ENCODE assay signal across 10 cellular contexts in the genomic region with DNA sequence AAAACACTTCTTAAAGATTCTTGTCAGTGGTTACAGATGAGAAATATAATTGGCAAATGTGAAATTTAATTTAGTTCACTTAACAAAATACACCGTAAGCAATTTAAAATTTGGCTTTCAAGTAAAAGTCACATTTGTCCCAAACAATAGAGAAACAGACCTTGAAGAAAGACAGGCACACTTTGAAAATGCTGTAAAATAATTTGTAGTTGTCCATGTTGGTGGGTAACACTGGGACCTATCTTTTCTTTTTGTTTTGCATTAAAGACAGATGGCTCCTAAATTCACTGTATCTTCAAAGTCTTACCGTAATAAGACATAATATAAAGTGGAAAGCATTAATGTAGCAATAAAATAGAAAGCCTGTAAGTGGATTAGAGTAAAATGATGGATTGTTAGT. TPM values are rescaled to one million over a fixed set of nuclear protein-coding genes. Genes with fewer than 3 reads are reported as not detected.
DNase-seq lines count a peak whose midpoint lies in the region; ATAC-seq and TF ChIP-seq lines count a peak whose summit lies in the region.
"Had no signal": no experiment of that assay in that cellular context is flagged by ENCODE, and none has a peak within 500 bp of the region (broad histone marks: within the 10 kb centered on the region; RNA-seq: fewer than 3 reads in every experiment).

No MANE protein-coding gene starts in this region.

- H3K36me3 Mint-ChIP-seq in activated T-cell treated with anti-CD3 and anti-CD28 coated beads, Interleukin-2, amount 50 U/mL, for 24 hours (ENCODE audit: low read depth): peaks cover 10% of the 10 kb centered on the region
- H3K36me3 Mint-ChIP-seq in activated T-helper 1 cell treated with anti-CD3 and anti-CD28 coated beads, Interleukin-12 subunit alpha, Interleukin-12 subunit beta, Interleukin-2, Interleukin-4 antibody, amounts not matched to agents 30 ng/mL and 10 ng/mL and 1 ng/mL, durations not matched to agents 14 hours and 24 hours and 36 hours (ENCODE audit: low read depth): peaks cover 10% of the 10 kb centered on the region

- peak overlapping the region; percentile 65 for H3K4me3 Mint-ChIP-seq in activated T-cell treated with anti-CD3 and anti-CD28 coated beads, Interleukin-2, amount 50 U/mL, for 24 hours
- peak overlapping the region; percentile 73 for H3K4me3 Mint-ChIP-seq in activated T-helper 1 cell treated with anti-CD3 and anti-CD28 coated beads, Interleukin-12 subunit alpha, Interleukin-12 subunit beta, Interleukin-2, Interleukin-4 antibody, amounts not matched to agents 30 ng/mL and 10 ng/mL and 1 ng/mL, durations not matched to agents 14 hours and 24 hours and 36 hours

- H3K4me1 Mint-ChIP-seq in activated T-cell treated with anti-CD3 and anti-CD28 coated beads, Interleukin-2, amount 50 U/mL, for 24 hours (ENCODE audit: low read depth): peaks cover 75% of the 10 kb centered on the region
- peaks cover 74% of the 10 kb centered on the region for H3K4me1 Mint-ChIP-seq in activated T-helper 1 cell treated with anti-CD3 and anti-CD28 coated beads, Interleukin-12 subunit alpha, Interleukin-12 subunit beta, Interleukin-2, Interleukin-4 antibody, amounts not matched to agents 30 ng/mL and 10 ng/mL and 1 ng/mL, durations not matched to agents 14 hours and 24 hours and 36 hours (ENCODE audit: low read depth)

- no peaks in the 10 kb centered on the region for H3K27me3 ChIP-seq in lower lobe of right lung (ENCODE audit: low read depth)
- H3K27me3 ChIP-seq in subcutaneous abdominal adipose tissue (ENCODE audit: control insufficient read depth in 5 of 5, insufficient read depth in 4 of 5, low read length in 5 of 5): peaks cover 0 to 3% (median 0%) of the 10 kb centered on the region in 5 donors

- H3K9me3 Mint-ChIP-seq in activated T-cell treated with anti-CD3 and anti-CD28 coated beads, Interleukin-2, amount 50 U/mL, for 24 hours: no peaks in the 10 kb centered on the region
- no peaks in the 10 kb centered on the region for H3K9me3 Mint-ChIP-seq in activated T-helper 1 cell treated with anti-CD3 and anti-CD28 coated beads, Interleukin-12 subunit alpha, Interleukin-12 subunit beta, Interleukin-2, Interleukin-4 antibody, amounts not matched to agents 30 ng/mL and 10 ng/mL and 1 ng/mL, durations not matched to agents 14 hours and 24 hours and 36 hours

- TF ChIP-seq CTCF in lower lobe of right lung (IDR thresholded peaks at IDR 0.05): no peak

- DNase-seq in activated T-cell treated with anti-CD3 and anti-CD28 coated beads, Interleukin-2, amount 50 U/mL, for 24 hours: no peak
- no peak for DNase-seq in activated T-cell treated with anti-CD3 and anti-CD28 coated beads for 4 hours
- no peak for DNase-seq in activated T-helper 1 cell treated with anti-CD3 and anti-CD28 coated beads, Interleukin-12 subunit alpha, Interleukin-12 subunit beta, Interleukin-2, Interleukin-4 antibody, amounts not matched to agents 30 ng/mL and 10 ng/mL and 1 ng/mL, durations not matched to agents 14 hours and 24 hours and 36 hours (ENCODE audit: low spot score)
- no peak for DNase-seq in lower lobe of right lung
- no peak for DNase-seq in H4 (ENCODE audit: low spot score)
- no peak for DNase-seq in NCI-H2196 (lab: John Stamatoyannopoulos, UW; ENCODE audit: unreplicated experiment)
- DNase-seq: stimulated activated CD4-positive, alpha-beta T cell treated with anti-CD3 and anti-CD28 coated beads, Interleukin-1b, Interleukin-23, amount 100 ng/mL, for 48 hours; stimulated activated naive CD4-positive, alpha-beta T cell treated with Interleukin-2 at 50 U/mL for 16 hours had no signal

- H3K9ac ChIP-seq in subcutaneous abdominal adipose tissue (ENCODE audit: low read length in 5 of 5): no peak overlapping the region

- H3K36me3 ChIP-seq in lower lobe of right lung (no peaks in the 10 kb centered on the region), subcutaneous abdominal adipose tissue (ENCODE audit: control insufficient read depth in 5 of 5, insufficient read depth in 5 of 5, low read length in 5 of 5) (peaks cover 0 to 3% (median 0%) of the 10 kb centered on the region in 5 donors)

- H3K4me3 ChIP-seq in lower lobe of right lung (peak overlapping the region; percentile 79), subcutaneous abdominal adipose tissue (ENCODE audit: low read depth in 1 of 5, low read length in 5 of 5) (no peak overlapping the region)

- H3K9me3 ChIP-seq in lower lobe of right lung (no peaks in the 10 kb centered on the region), subcutaneous abdominal adipose tissue (ENCODE audit: control insufficient read depth in 5 of 5, low read length in 5 of 5) (no peaks in the 10 kb centered on the region)

- H3K27me3 Mint-ChIP-seq in activated T-cell treated with anti-CD3 and anti-CD28 coated beads, Interleukin-2, amount 50 U/mL, for 24 hours: no peaks in the 10 kb centered on the region
- no peaks in the 10 kb centered on the region for H3K27me3 Mint-ChIP-seq in activated T-helper 1 cell treated with anti-CD3 and anti-CD28 coated beads, Interleukin-12 subunit alpha, Interleukin-12 subunit beta, Interleukin-2, Interleukin-4 antibody, amounts not matched to agents 30 ng/mL and 10 ng/mL and 1 ng/mL, durations not matched to agents 14 hours and 24 hours and 36 hours (ENCODE audit: insufficient read depth)

- H3K27ac ChIP-seq in lower lobe of right lung (peak overlapping the region; percentile 84), subcutaneous abdominal adipose tissue (ENCODE audit: low read depth, low read length) (peak overlapping the region; percentile 13)

- peaks cover 71% of the 10 kb centered on the region for H3K4me1 ChIP-seq in lower lobe of right lung
- H3K4me1 ChIP-seq in subcutaneous abdominal adipose tissue (ENCODE audit: control insufficient read depth in 5 of 5, insufficient read depth in 5 of 5, low read length in 5 of 5): peaks cover 4 to 62% (median 53%) of the 10 kb centered on the region in 5 donors

- intact Hi-C loops in activated T-helper 1 cell treated with anti-CD3 and anti-CD28 coated beads, Interleukin-12 subunit alpha, Interleukin-12 subunit beta, Interleukin-2, Interleukin-4 antibody, amounts not matched to agents 30 ng/mL and 10 ng/mL and 1 ng/mL, durations not matched to agents 14 hours and 24 hours and 36 hours (cut with micrococcal nuclease): loop anchor here (1.0 kb wide), 1 partner anchor 91 kb away; no protein-coding TSS in a partner anchor
- intact Hi-C loops in lower lobe of right lung (cut with DNase I): no loop called here

- ATAC-seq in lower lobe of right lung (no peak), HG03565 (IDR thresholded peaks at IDR 0.05; ENCODE audit: unreplicated experiment) (no peak)

- peak overlapping the region; percentile 93 for H3K27ac Mint-ChIP-seq in activated T-cell treated with anti-CD3 and anti-CD28 coated beads, Interleukin-2, amount 50 U/mL, for 24 hours
- peak overlapping the region; percentile 85 for H3K27ac Mint-ChIP-seq in activated T-helper 1 cell treated with anti-CD3 and anti-CD28 coated beads, Interleukin-12 subunit alpha, Interleukin-12 subunit beta, Interleukin-2, Interleukin-4 antibody, amounts not matched to agents 30 ng/mL and 10 ng/mL and 1 ng/mL, durations not matched to agents 14 hours and 24 hours and 36 hours

RNA-seq across cellular contexts. Expression of a gene that starts 3.3 kb away (rescaled TPM):
- 25.3 and 25.8 TPM in 2 replicates for total RNA-seq in activated T-helper 1 cell treated with anti-CD3 and anti-CD28 coated beads, Interleukin-12 subunit alpha, Interleukin-12 subunit beta, Interleukin-2, Interleukin-4 antibody, amounts not matched to agents 30 ng/mL and 10 ng/mL and 1 ng/mL, durations not matched to agents 14 hours and 24 hours and 36 hours
- 68.7 TPM for total RNA-seq in lower lobe of right lung
- total RNA-seq in H4 (2014; rRNA removed; shearing (Covaris generic)): 9.9 and 10.1 TPM in 2 replicates

RNA-seq across cellular contexts. Expression of a gene that starts 32.0 kb away (rescaled TPM):
- total RNA-seq in activated T-helper 1 cell treated with anti-CD3 and anti-CD28 coated beads, Interleukin-12 subunit alpha, Interleukin-12 subunit beta, Interleukin-2, Interleukin-4 antibody, amounts not matched to agents 30 ng/mL and 10 ng/mL and 1 ng/mL, durations not matched to agents 14 hours and 24 hours and 36 hours: 158 and 163 TPM in 2 replicates
- 82.0 TPM for total RNA-seq in lower lobe of right lung
- total RNA-seq in H4 (2014; rRNA removed; shearing (Covaris generic)): 315 and 406 TPM in 2 replicates

RNA-seq across cellular contexts. Expression of a gene that starts 45.1 kb away (rescaled TPM):
- 58.2 and 58.7 TPM in 2 replicates for total RNA-seq in activated T-helper 1 cell treated with anti-CD3 and anti-CD28 coated beads, Interleukin-12 subunit alpha, Interleukin-12 subunit beta, Interleukin-2, Interleukin-4 antibody, amounts not matched to agents 30 ng/mL and 10 ng/mL and 1 ng/mL, durations not matched to agents 14 hours and 24 hours and 36 hours
- total RNA-seq in lower lobe of right lung: 14.6 TPM
- 22.9 and 83.4 TPM in 2 replicates for total RNA-seq in H4 (2014; rRNA removed; shearing (Covaris generic))
